9 cellular contexts compared by ENCODE assay signal in the genomic region with DNA sequence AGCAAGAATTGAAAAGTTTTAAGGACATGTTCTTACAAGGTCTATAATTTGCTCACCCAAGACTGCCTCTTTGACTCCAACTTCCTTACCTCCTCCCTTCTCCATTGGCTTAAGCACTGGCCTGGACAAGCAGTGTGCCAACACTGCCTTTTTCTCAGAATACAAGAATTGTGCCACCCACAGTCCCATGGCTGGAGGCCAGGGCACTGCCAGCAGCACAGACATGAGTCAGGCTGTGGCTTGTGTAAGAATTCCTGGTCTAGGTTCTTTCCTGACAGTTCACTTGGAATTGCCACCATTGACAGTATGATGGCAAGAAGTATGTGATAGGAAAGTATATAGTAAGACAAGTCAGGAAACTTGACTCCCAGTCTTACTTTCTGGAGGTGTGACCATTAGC.
DNase-seq lines count a peak whose midpoint lies in the region; ATAC-seq, FAIRE-seq and TF ChIP-seq lines count a peak whose summit lies in the region.
"Had no signal": no experiment of that assay in that cellular context is flagged by ENCODE, and none has a peak within 500 bp of the region (broad histone marks: within the 10 kb centered on the region; RNA-seq: fewer than 3 reads in every experiment).

No MANE protein-coding gene starts in this region.

- H3K9me3 Mint-ChIP-seq in glutamatergic neuron (ENCODE audit: unreplicated experiment) = no peaks in the 10 kb centered on the region
- H3K9me3 Mint-ChIP-seq: activated T-helper 1 cell treated with anti-CD3 and anti-CD28 coated beads, Interleukin-12 subunit alpha, Interleukin-12 subunit beta, Interleukin-2, Interleukin-4 antibody, amounts not matched to agents 30 ng/mL and 10 ng/mL and 1 ng/mL, durations not matched to agents 14 hours and 24 hours and 36 hours had no signal

- TF ChIP-seq EP300 in sigmoid colon (IDR thresholded peaks at IDR 0.05) = no peak

- H3K4me1 ChIP-seq in sigmoid colon = peaks cover 0 to 12% (median 9%) of the 10 kb centered on the region in 4 donors

- peak; percentile 76 for FAIRE-seq in GM19239 (lab: Jason Lieb, UNC)

- H3K9me3 ChIP-seq in sigmoid colon = no peaks in the 10 kb centered on the region

- no peak for TF ChIP-seq CTCF in sigmoid colon (IDR thresholded peaks at IDR 0.05)
- TF ChIP-seq CTCF in glutamatergic neuron (IDR thresholded peaks at IDR 0.05; ENCODE audit: partially characterized antibody, unreplicated experiment) = no peak

- no peaks in the 10 kb centered on the region for H3K27me3 ChIP-seq in sigmoid colon

- ATAC-seq in left cardiac atrium = peak; percentile 87 to 95
- no peak for ATAC-seq in HG02610 (IDR thresholded peaks at IDR 0.05; ENCODE audit: unreplicated experiment)
- ATAC-seq in HG03354 (IDR thresholded peaks at IDR 0.05; ENCODE audit: poor library complexity, severe bottlenecking, unreplicated experiment) = no peak

- no peak for TF ChIP-seq POLR2A in sigmoid colon (IDR thresholded peaks at IDR 0.05)

- intact Hi-C loops in left cardiac atrium (cut with DNase I) = no loop called here
- intact Hi-C loops in sigmoid colon (cut with DNase I) = no loop called here

- H3K4me3 Mint-ChIP-seq in glutamatergic neuron (ENCODE audit: unreplicated experiment) = no peak overlapping the region
- H3K4me3 Mint-ChIP-seq: activated T-helper 1 cell treated with anti-CD3 and anti-CD28 coated beads, Interleukin-12 subunit alpha, Interleukin-12 subunit beta, Interleukin-2, Interleukin-4 antibody, amounts not matched to agents 30 ng/mL and 10 ng/mL and 1 ng/mL, durations not matched to agents 14 hours and 24 hours and 36 hours had no signal

- H3K36me3 ChIP-seq in sigmoid colon = no peaks in the 10 kb centered on the region

- H3K27ac ChIP-seq in sigmoid colon = no peak overlapping the region

- no peak overlapping the region for H3K27ac Mint-ChIP-seq in glutamatergic neuron (ENCODE audit: unreplicated experiment)
- H3K27ac Mint-ChIP-seq: activated T-helper 1 cell treated with anti-CD3 and anti-CD28 coated beads, Interleukin-12 subunit alpha, Interleukin-12 subunit beta, Interleukin-2, Interleukin-4 antibody, amounts not matched to agents 30 ng/mL and 10 ng/mL and 1 ng/mL, durations not matched to agents 14 hours and 24 hours and 36 hours had no signal

- H3K4me3 ChIP-seq in sigmoid colon = no peak overlapping the region

- H3K36me3 Mint-ChIP-seq in glutamatergic neuron (ENCODE audit: unreplicated experiment) = no peaks in the 10 kb centered on the region

- no peaks in the 10 kb centered on the region for H3K27me3 Mint-ChIP-seq in glutamatergic neuron (ENCODE audit: unreplicated experiment)

- DNase-seq in GM19239 (ENCODE audit: insufficient read length, low spot score) = no peak
- DNase-seq in anterior cingulate cortex (lab: John Stamatoyannopoulos, UW) = peak in 48 of 58 donors; percentile 2 to 84 (median 34)
- DNase-seq in left cardiac atrium = peak; percentile 72
- peak; percentile 86 for DNase-seq in sigmoid colon
- no peak for DNase-seq in SKM-1 (lab: John Stamatoyannopoulos, UW; ENCODE audit: unreplicated experiment)
- no peak for DNase-seq in glutamatergic neuron

- no peaks in the 10 kb centered on the region for H3K4me1 Mint-ChIP-seq in glutamatergic neuron (ENCODE audit: low read depth, unreplicated experiment)

Comparison
In these comparisons a context has a peak if more than half of its experiments do, and no peak if none do; other contexts are left out.
1. DNase-seq: peak in anterior cingulate cortex (48 of 58), left cardiac atrium (single experiment) and sigmoid colon (single experiment); none in GM19239 (single experiment), SKM-1 (single experiment) and glutamatergic neuron (single experiment).
2. ATAC-seq: peak in left cardiac atrium (2 of 2); none in HG02610 (single experiment) and HG03354 (single experiment).